ENCODE assay signal across 12 cellular contexts in the genomic region with DNA sequence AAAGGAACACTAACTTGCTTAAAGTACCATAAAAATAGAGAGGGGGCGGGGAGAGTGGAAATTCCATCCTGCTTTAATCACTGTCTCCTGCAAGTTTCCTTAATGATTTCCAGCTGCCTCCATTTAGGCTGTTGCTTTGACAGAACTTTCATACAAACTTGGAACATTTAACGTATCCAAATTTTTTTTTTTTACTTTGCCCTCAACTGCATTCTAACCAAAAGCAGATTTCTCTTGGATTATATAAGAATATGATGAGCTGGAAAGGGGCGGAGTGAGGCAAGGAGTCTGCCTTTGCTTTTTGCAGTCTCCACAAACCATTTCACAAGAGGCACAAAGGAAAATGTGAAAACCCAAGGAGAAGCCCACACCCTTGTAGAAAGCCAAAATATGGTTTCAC. TPM values are rescaled to one million over a fixed set of nuclear protein-coding genes. Genes with fewer than 3 reads are reported as not detected.
DNase-seq lines count a peak whose midpoint lies in the region; ATAC-seq and TF ChIP-seq lines count a peak whose summit lies in the region.
"Had no signal": no experiment of that assay in that cellular context is flagged by ENCODE, and none has a peak within 500 bp of the region (broad histone marks: within the 10 kb centered on the region; RNA-seq: fewer than 3 reads in every experiment).

No MANE protein-coding gene starts in this region.

- H3K27me3 ChIP-seq in A673 (replicated peaks; ENCODE audit: insufficient read depth, low read depth, low read length, poor library complexity) (no peaks in the 10 kb centered on the region), NT2/D1 (ENCODE audit: insufficient read depth, insufficient read length) (no peaks in the 10 kb centered on the region)

- H3K9me3 ChIP-seq in A673 (ENCODE audit: low read depth, low read length, poor library complexity, severe bottlenecking) = no peaks in the 10 kb centered on the region
- H3K9me3 ChIP-seq in NT2/D1 (ENCODE audit: insufficient read depth, low read length) = no peaks in the 10 kb centered on the region
- H3K9me3 ChIP-seq: A549 had no signal

- no TSS peak for BruUV-seq in A673 (replicated peaks; lab: Mats Ljungman, UMichigan)

- no peak overlapping the region for H3K4me3 Mint-ChIP-seq in nephron progenitor cell

- peaks cover 60% of the 10 kb centered on the region for H3K4me1 Mint-ChIP-seq in nephron progenitor cell

- CTCF ChIA-PET in A673 (lab: Charles Lee) = interaction anchor here (0.7 kb wide), 1 partner anchor 51 kb away, joined by 6 read pairs; no protein-coding TSS in a partner anchor

- no peaks in the 10 kb centered on the region for H3K9me3 Mint-ChIP-seq in nephron progenitor cell

- no peaks in the 10 kb centered on the region for H3K36me3 ChIP-seq in A673 (ENCODE audit: insufficient read depth, low read length, poor library complexity, severe bottlenecking)
- H3K36me3 ChIP-seq in NT2/D1 (ENCODE audit: insufficient read depth, insufficient read length, low read length) = no peaks in the 10 kb centered on the region

- H3K4me1 ChIP-seq in A673 (ENCODE audit: insufficient read depth, low read length, poor library complexity, severe bottlenecking) (peaks cover 28% of the 10 kb centered on the region), NT2/D1 (ENCODE audit: insufficient read depth, insufficient read length) (no peaks in the 10 kb centered on the region)
- H3K4me1 ChIP-seq: A549 had no signal

- TF ChIP-seq CTCF in A673 (conservative IDR thresholded peaks at IDR 0.05; ENCODE audit: low read depth, low read length) = no peak
- no peak for TF ChIP-seq CTCF in nephron progenitor cell (IDR thresholded peaks at IDR 0.05)

- peak overlapping the region; percentile 59 for H3K27ac ChIP-seq in A673 (ENCODE audit: low read depth, low read length, poor library complexity, severe bottlenecking)
- H3K27ac ChIP-seq: A549, dorsolateral prefrontal cortex had no signal

- intact Hi-C loops in A673 (cut with micrococcal nuclease; ENCODE audit: unreplicated experiment) = loop anchor here (2.0 kb wide), 1 partner anchor 47 kb away; a partner anchor contains a TSS

- no peak for ATAC-seq in HG03565 (IDR thresholded peaks at IDR 0.05; ENCODE audit: unreplicated experiment)
- ATAC-seq: A549, left colon had no signal

- peak overlapping the region; percentile 29 for H3K27ac Mint-ChIP-seq in nephron progenitor cell

- no peaks in the 10 kb centered on the region for H3K36me3 Mint-ChIP-seq in nephron progenitor cell (ENCODE audit: low read depth)

- no peak overlapping the region for H3K9ac ChIP-seq in NT2/D1 (ENCODE audit: insufficient read length, low read depth)

- no peak overlapping the region for H3K4me3 ChIP-seq in A673 (ENCODE audit: low read depth, low read length, poor library complexity, severe bottlenecking)
- no peak overlapping the region for H3K4me3 ChIP-seq in NT2/D1 (ENCODE audit: insufficient read length, low read depth)
- H3K4me3 ChIP-seq: A549, dorsolateral prefrontal cortex had no signal

- DNase-seq in A673 (ENCODE audit: low spot score) (peak; percentile 90), NT2/D1 (ENCODE audit: low read depth, low spot score) (peak; percentile 6), fibroblast of peridontal ligament (ENCODE audit: extremely low read depth) (peak; percentile 100), nephron progenitor cell (no peak), activated gamma-delta T cell treated with Interleukin-2 at 50 U/mL for 16 hours (no peak), OCI-M1 (lab: John Stamatoyannopoulos, UW) (no peak), DMS153 (lab: John Stamatoyannopoulos, UW) (no peak)
- DNase-seq: dorsolateral prefrontal cortex, NCI-H2081 had no signal

- POLR2A ChIA-PET in A673 (lab: Charles Lee; ENCODE audit: low non-redundant PET) = no interaction called here

- H3K27me3 Mint-ChIP-seq in nephron progenitor cell (ENCODE audit: low read depth, poor library complexity) = peaks cover 8% of the 10 kb centered on the region

RNA-seq across cellular contexts. Expression of a gene that starts 46.6 kb away (rescaled TPM):
- total RNA-seq in A673 (2021) = 144 and 251 TPM in 2 replicates

Comparison
In these comparisons a context has a peak if more than half of its experiments do, and no peak if none do; other contexts are left out.
1. DNase-seq: peak in A673 (single experiment), NT2/D1 (single experiment) and fibroblast of peridontal ligament (single experiment); none in nephron progenitor cell (single experiment), activated gamma-delta T cell treated with Interleukin-2 at 50 U/mL for 16 hours (single experiment), OCI-M1 (single experiment) and DMS153 (single experiment).